ENCODE assay signal across 8 cellular contexts in genomic region chr20:3906744-3907716, GRCh38. TPM values are rescaled to one million over a fixed set of nuclear protein-coding genes. Genes with fewer than 3 reads are reported as not detected.
A peak's percentile ranks its signal among the peaks of the same experiment; 100 is the strongest.
DNase-seq lines count a peak whose midpoint lies in the region; ATAC-seq lines count a peak whose summit lies in the region.
"Not testable (repeated sequence)": the region's sequence is repeated elsewhere in the genome, so short reads cannot be mapped to it uniquely, and the experiment has no call there.

No MANE protein-coding gene starts in this region.

- H3K36me3 ChIP-seq in CD8-positive, alpha-beta memory T cell (ENCODE audit: insufficient read depth, low read length), result peaks cover 24% of the 10 kb centered on the region

- peaks cover 50 to 83% (median 66%) of the 10 kb centered on the region in 3 donors for H3K4me1 Mint-ChIP-seq in CD8-positive, alpha-beta memory T cell
- H3K4me1 Mint-ChIP-seq in activated naive CD8-positive, alpha-beta T cell treated with anti-CD3 and anti-CD28 coated beads, Interleukin-2, amount 10 ng/mL, durations not matched to agents 7 days and 5 days, result peaks cover 29% of the 10 kb centered on the region

- H3K27ac Mint-ChIP-seq in CD8-positive, alpha-beta memory T cell, result peak overlapping the region; percentile 85 to 95 (median 88)
- peak overlapping the region; percentile 83 for H3K27ac Mint-ChIP-seq in activated naive CD8-positive, alpha-beta T cell treated with anti-CD3 and anti-CD28 coated beads, Interleukin-2, amount 10 ng/mL, durations not matched to agents 7 days and 5 days

- H3K4me3 Mint-ChIP-seq in CD8-positive, alpha-beta memory T cell, result peak overlapping the region; percentile 12 to 86 (median 67)
- peak overlapping the region; percentile 61 for H3K4me3 Mint-ChIP-seq in activated naive CD8-positive, alpha-beta T cell treated with anti-CD3 and anti-CD28 coated beads, Interleukin-2, amount 10 ng/mL, durations not matched to agents 7 days and 5 days

- not testable (repeated sequence) for H3K9me3 Mint-ChIP-seq in CD8-positive, alpha-beta memory T cell; activated naive CD8-positive, alpha-beta T cell treated with anti-CD3 and anti-CD28 coated beads, Interleukin-2, amount 10 ng/mL, durations not matched to agents 7 days and 5 days

- CTCF ChIA-PET in CD8-positive, alpha-beta memory T cell (lab: Charles Lee), result interaction anchor here (0.8 to 1.3 kb wide), 6 partner anchors 9 to 178 kb away, joined by 3 to 5 read pairs (median 4); partner anchors contain the start of gene AP5S1

- H3K27ac ChIP-seq in CD8-positive, alpha-beta memory T cell (ENCODE audit: low read depth, low read length), result peak overlapping the region; percentile 13

- H3K36me3 Mint-ChIP-seq in CD8-positive, alpha-beta memory T cell, result peaks cover 3 to 44% (median 12%) of the 10 kb centered on the region in 3 donors
- peaks cover 33% of the 10 kb centered on the region for H3K36me3 Mint-ChIP-seq in activated naive CD8-positive, alpha-beta T cell treated with anti-CD3 and anti-CD28 coated beads, Interleukin-2, amount 10 ng/mL, durations not matched to agents 7 days and 5 days

- not testable (repeated sequence) for H3K27me3 ChIP-seq in CD8-positive, alpha-beta memory T cell (ENCODE audit: insufficient read depth, low read length, poor library complexity, severe bottlenecking)

- peaks cover 22% of the 10 kb centered on the region for H3K4me1 ChIP-seq in CD8-positive, alpha-beta memory T cell (ENCODE audit: insufficient read depth, low read length)

- POLR2A ChIA-PET in CD8-positive, alpha-beta memory T cell (lab: Charles Lee), result interaction anchor here (0.6 to 1.1 kb wide), 3 partner anchors 11 to 42 kb away, joined by 3 to 13 read pairs (median 3); no protein-coding TSS in a partner anchor
- POLR2A ChIA-PET in activated naive CD8-positive, alpha-beta T cell treated with anti-CD3 and anti-CD28 coated beads, Interleukin-2, amount 10 ng/mL, durations not matched to agents 7 days and 5 days (lab: Charles Lee), result not testable (repeated sequence)

- not testable (repeated sequence) for H3K4me3 ChIP-seq in CD8-positive, alpha-beta memory T cell (ENCODE audit: low read length)

- not testable (repeated sequence) for H3K9me3 ChIP-seq in CD8-positive, alpha-beta memory T cell (ENCODE audit: low read length)

- H3K27me3 Mint-ChIP-seq in CD8-positive, alpha-beta memory T cell; activated naive CD8-positive, alpha-beta T cell treated with anti-CD3 and anti-CD28 coated beads, Interleukin-2, amount 10 ng/mL, durations not matched to agents 7 days and 5 days: not testable (repeated sequence)

- DNase-seq in CD8-positive, alpha-beta memory T cell, result peak; percentile 16 to 67 (median 31)
- DNase-seq in activated CD4-positive, alpha-beta T cell treated with anti-CD3 and anti-CD28 coated beads, Interleukin-2, amount 50 U/mL, for 1 hour, result peak; percentile 23
- not testable (repeated sequence) for DNase-seq in activated naive CD8-positive, alpha-beta T cell treated with anti-CD3 and anti-CD28 coated beads, Interleukin-2, amount 10 ng/mL, durations not matched to agents 7 days and 5 days
- DNase-seq in stimulated activated CD4-positive, alpha-beta T cell treated with anti-CD3 and anti-CD28 coated beads, Interleukin-15, amount 100 ng/mL, for 48 hours (ENCODE audit: low read depth in 2 of 2), result peak; percentile 33 to 39

- ATAC-seq in GM18909 (IDR thresholded peaks at IDR 0.05; ENCODE audit: poor library complexity, unreplicated experiment) (peak; percentile 85), GM21528 (IDR thresholded peaks at IDR 0.05; ENCODE audit: low FRiP score, unreplicated experiment) (peak; percentile 77), HG02973 (IDR thresholded peaks at IDR 0.05; ENCODE audit: unreplicated experiment) (peak; percentile 79), HG03521 (IDR thresholded peaks at IDR 0.05; ENCODE audit: unreplicated experiment) (peak; percentile 68)
- peak; percentile 94 for ATAC-seq in activated naive CD8-positive, alpha-beta T cell treated with anti-CD3 and anti-CD28 coated beads, Interleukin-2, amount 10 ng/mL, durations not matched to agents 7 days and 5 days (ENCODE audit: low read depth)

RNA-seq across cellular contexts. Expression of gene PANK2, which starts 17.8 kb away (rescaled TPM):
- 10 to 100 TPM; 58.1 to 62.3 TPM for total RNA-seq in CD8-positive, alpha-beta memory T cell
- polyA plus RNA-seq in CD8-positive, alpha-beta memory T cell, result 51.0 TPM
- 10 to 100 TPM; 76.6 to 80.1 TPM for total RNA-seq in activated naive CD8-positive, alpha-beta T cell treated with anti-CD3 and anti-CD28 coated beads, Interleukin-2, amount 10 ng/mL, durations not matched to agents 7 days and 5 days
